In genomic region chr19:37551123-37551993, GRCh38 we compare ENCODE assay signal across 1 cellular context.
TF ChIP-seq lines count a peak whose summit lies in the region.

No MANE protein-coding gene starts in this region.

TF ChIP-seq in GM12878, 131 proteins besides CTCF, POLR2A, EP300 and RAD21:
- TF ChIP-seq SKIL (IDR thresholded peaks at IDR 0.05; ENCODE audit: low read depth, poor library complexity, severe bottlenecking) (no peak), SRF (IDR thresholded peaks at IDR 0.05; ENCODE audit: low read depth in 2 of 2, low read length in 2 of 2) (peak in 1 of 2 experiments; percentile 16; a peak in 1 of 4 replicates), PKNOX1 (IDR thresholded peaks at IDR 0.05) (peak; percentile 63), CEBPB (IDR thresholded peaks at IDR 0.05; ENCODE audit: borderline replicate concordance in 1 of 2, low read depth in 2 of 2, low read length in 2 of 2) (no peak), CREB1 (IDR thresholded peaks at IDR 0.05; ENCODE audit: low read depth) (peak; percentile 82; the same call in 1 of the 2 replicates), SMC3 (IDR thresholded peaks at IDR 0.05; ENCODE audit: borderline replicate concordance, low read length) (peak; percentile 21; the same call in 1 of the 2 replicates)
